In genomic region chr9:21334603-21334968, GRCh38 we compare ENCODE assay signal across 6 cellular contexts. TPM values are rescaled to one million over a fixed set of nuclear protein-coding genes. Genes with fewer than 3 reads are reported as not detected.
DNase-seq lines count a peak whose midpoint lies in the region; ATAC-seq and TF ChIP-seq lines count a peak whose summit lies in the region.

No MANE protein-coding gene starts in this region.

- H3K27me3 Mint-ChIP-seq in activated CD8-positive, alpha-beta memory T cell treated with anti-CD3 and anti-CD28 coated beads, Interleukin-2, amount 10 ng/mL, durations not matched to agents 7 days and 5 days, result peaks cover 4% of the 10 kb centered on the region

- peak overlapping the region; percentile 82 for H3K4me2 ChIP-seq in SK-N-SH

- H3K36me3 Mint-ChIP-seq in activated CD8-positive, alpha-beta memory T cell treated with anti-CD3 and anti-CD28 coated beads, Interleukin-2, amount 10 ng/mL, durations not matched to agents 7 days and 5 days, result peaks cover 28% of the 10 kb centered on the region

- WGBS in SK-N-SH (ENCODE audit: low lambda C conversion rate), result 0% methylated on average over 10 of the region's 10 CpGs

- peak overlapping the region; percentile 88 for H2AFZ ChIP-seq in SK-N-SH (ENCODE audit: low read depth)

- peaks cover 45% of the 10 kb centered on the region for H4K20me1 ChIP-seq in SK-N-SH (ENCODE audit: insufficient read depth)

- peaks cover 56% of the 10 kb centered on the region for H3K79me2 ChIP-seq in SK-N-SH (ENCODE audit: insufficient read depth)

- no peaks in the 10 kb centered on the region for H3F3A ChIP-seq in SK-N-SH (replicated peaks; ENCODE audit: insufficient read depth)

- no peak for TF ChIP-seq EP300 in SK-N-SH (IDR thresholded peaks at IDR 0.05; ENCODE audit: borderline replicate concordance in 1 of 2, low read depth in 1 of 2, low read length in 1 of 2)

- H3K27ac ChIP-seq in SK-N-SH (ENCODE audit: low read depth in 2 of 2, low read length in 1 of 2), result peak overlapping the region; percentile 83 to 90

- H3K9me2 ChIP-seq in SK-N-SH, result no peaks in the 10 kb centered on the region

- H3K27ac Mint-ChIP-seq in activated CD8-positive, alpha-beta memory T cell treated with anti-CD3 and anti-CD28 coated beads, Interleukin-2, amount 10 ng/mL, durations not matched to agents 7 days and 5 days, result peak overlapping the region; percentile 90

- POLR2A ChIA-PET in SK-N-SH (lab: Yijun Ruan, JAX), result interaction anchor here (0.7 to 0.9 kb wide), 2 partner anchors 225 to 467 kb away, joined by 3 read pairs; no protein-coding TSS in a partner anchor

- CTCF ChIA-PET in activated CD8-positive, alpha-beta memory T cell treated with anti-CD3 and anti-CD28 coated beads, Interleukin-2, amount 10 ng/mL, durations not matched to agents 7 days and 5 days (lab: Charles Lee), result interaction anchor here (0.8 to 2.9 kb wide), 10 partner anchors 8 to 767 kb away, joined by 3 to 30 read pairs (median 5); no protein-coding TSS in a partner anchor
- CTCF ChIA-PET in SK-N-SH (lab: Yijun Ruan, JAX), result interaction anchor here (0.7 to 8.2 kb wide), 9 partner anchors 9 to 674 kb away, joined by 3 to 143 read pairs (median 6); partner anchors contain the start of gene CDKN2B

- no peak for DNase-seq in activated CD8-positive, alpha-beta memory T cell treated with anti-CD3 and anti-CD28 coated beads, Interleukin-2, amount 10 ng/mL, durations not matched to agents 7 days and 5 days
- no peak for DNase-seq in activated CD8-positive, alpha-beta memory T cell treated with anti-CD3 and anti-CD28 coated beads, Interleukin-2, amount 50 U/mL, for 4 hours
- DNase-seq in SK-N-SH (no peak), SW 1271 (lab: John Stamatoyannopoulos, UW) (no peak)

- peak; percentile 11 for ATAC-seq in activated CD8-positive, alpha-beta memory T cell treated with anti-CD3 and anti-CD28 coated beads, Interleukin-2, amount 10 ng/mL, durations not matched to agents 7 days and 5 days
- ATAC-seq in HG02840 (IDR thresholded peaks at IDR 0.05; ENCODE audit: low FRiP score, unreplicated experiment), result no peak

- H3K4me1 ChIP-seq in SK-N-SH (ENCODE audit: control insufficient read depth in 1 of 2, insufficient read depth in 2 of 2, low read depth in 1 of 2, low read length in 1 of 2), result peaks cover 7 to 28% of the 10 kb centered on the region in 2 experiments; a peak in 3 of 4 replicates

- H3K4me3 ChIP-seq in SK-N-SH (ENCODE audit: low read depth in 2 of 2, low read length in 1 of 2) (peak overlapping the region; percentile 89 to 96), iPS-18c (ENCODE audit: insufficient read depth, low read depth, low read length) (peak overlapping the region; percentile 76)

- H3K27me3 ChIP-seq in SK-N-SH (ENCODE audit: insufficient read depth), result peaks cover 3% of the 10 kb centered on the region; the same call in 1 of the 2 replicates

- peaks cover 48% of the 10 kb centered on the region for H3K4me1 Mint-ChIP-seq in activated CD8-positive, alpha-beta memory T cell treated with anti-CD3 and anti-CD28 coated beads, Interleukin-2, amount 10 ng/mL, durations not matched to agents 7 days and 5 days

- no peak for TF ChIP-seq CTCF in SK-N-SH (IDR thresholded peaks at IDR 0.05)

- H3K9me3 Mint-ChIP-seq in activated CD8-positive, alpha-beta memory T cell treated with anti-CD3 and anti-CD28 coated beads, Interleukin-2, amount 10 ng/mL, durations not matched to agents 7 days and 5 days (ENCODE audit: low read depth), result no peaks in the 10 kb centered on the region

- H3K36me3 ChIP-seq in SK-N-SH (replicated peaks in 1 of 2; ENCODE audit: control insufficient read depth in 1 of 2, insufficient read depth in 2 of 2, low read length in 1 of 2), result peaks cover 9 to 32% of the 10 kb centered on the region in 2 experiments

- H3K9ac ChIP-seq in SK-N-SH, result peak overlapping the region; percentile 99

- H3K9me3 ChIP-seq in SK-N-SH, result no peaks in the 10 kb centered on the region
- H3K9me3 ChIP-seq in iPS-18c (ENCODE audit: control insufficient read depth, insufficient read depth, low read length), result no peaks in the 10 kb centered on the region

- peak overlapping the region; percentile 96 for H3K4me3 Mint-ChIP-seq in activated CD8-positive, alpha-beta memory T cell treated with anti-CD3 and anti-CD28 coated beads, Interleukin-2, amount 10 ng/mL, durations not matched to agents 7 days and 5 days

- no peak for TF ChIP-seq RAD21 in SK-N-SH (IDR thresholded peaks at IDR 0.05; ENCODE audit: low read length)

TF ChIP-seq in SK-N-SH, 30 proteins besides CTCF, POLR2A, EP300 and RAD21:
- TF ChIP-seq FOSL2 (IDR thresholded peaks at IDR 0.05; ENCODE audit: borderline replicate concordance, low read depth), result no peak
- no peak for TF ChIP-seq GATA2 (CRISPR knock-in tag; IDR thresholded peaks at IDR 0.05)
- TF ChIP-seq FOXM1 (IDR thresholded peaks at IDR 0.05; ENCODE audit: low read depth), result no peak

RNA-seq across cellular contexts. Expression of gene KLHL9, which starts 0.6 kb away (rescaled TPM):
- total RNA-seq in activated CD8-positive, alpha-beta memory T cell treated with anti-CD3 and anti-CD28 coated beads, Interleukin-2, amount 10 ng/mL, durations not matched to agents 7 days and 5 days, result 10 to 100 TPM; 15.4 to 21.2 TPM
- polyA plus RNA-seq in SK-N-SH (2012; rRNA removed), result 6.8 and 8.8 TPM in 2 replicates
- polyA plus RNA-seq in SK-N-SH (2012; cell fraction: cytosol; rRNA removed), result 10.5 and 10.7 TPM in 2 replicates
- polyA plus RNA-seq in SK-N-SH (2012; cell fraction: nucleus; rRNA removed), result 4.6 and 8.5 TPM in 2 replicates

RNA-seq across cellular contexts. Expression of gene IFNA6, which starts 16.1 kb away (rescaled TPM):
- total RNA-seq in activated CD8-positive, alpha-beta memory T cell treated with anti-CD3 and anti-CD28 coated beads, Interleukin-2, amount 10 ng/mL, durations not matched to agents 7 days and 5 days, result not detected
- polyA plus RNA-seq in SK-N-SH (2012; rRNA removed), result not detected in 2 replicates
- polyA plus RNA-seq in SK-N-SH (2012; cell fraction: cytosol; rRNA removed), result not detected in 2 replicates
- not detected in 2 replicates for polyA plus RNA-seq in SK-N-SH (2012; cell fraction: nucleus; rRNA removed)

RNA-seq across cellular contexts. Expression of gene IFNA5, which starts 29.5 kb away (rescaled TPM):
- not detected for total RNA-seq in activated CD8-positive, alpha-beta memory T cell treated with anti-CD3 and anti-CD28 coated beads, Interleukin-2, amount 10 ng/mL, durations not matched to agents 7 days and 5 days
- polyA plus RNA-seq in SK-N-SH (2012; rRNA removed), result not detected in 2 replicates
- polyA plus RNA-seq in SK-N-SH (2012; cell fraction: cytosol; rRNA removed), result not detected in 2 replicates
- polyA plus RNA-seq in SK-N-SH (2012; cell fraction: nucleus; rRNA removed), result 0.07 TPM in 1 of 2 replicates, not detected in the other

RNA-seq across cellular contexts. Expression of gene IFNA13, which starts 33.3 kb away (rescaled TPM):
- not detected for total RNA-seq in activated CD8-positive, alpha-beta memory T cell treated with anti-CD3 and anti-CD28 coated beads, Interleukin-2, amount 10 ng/mL, durations not matched to agents 7 days and 5 days
- not detected in 2 replicates for polyA plus RNA-seq in SK-N-SH (2012; rRNA removed)
- not detected in 2 replicates for polyA plus RNA-seq in SK-N-SH (2012; cell fraction: cytosol; rRNA removed)
- not detected in 2 replicates for polyA plus RNA-seq in SK-N-SH (2012; cell fraction: nucleus; rRNA removed)

RNA-seq across cellular contexts. Expression of gene IFNA2, which starts 50.6 kb away (rescaled TPM):
- total RNA-seq in activated CD8-positive, alpha-beta memory T cell treated with anti-CD3 and anti-CD28 coated beads, Interleukin-2, amount 10 ng/mL, durations not matched to agents 7 days and 5 days, result not detected
- not detected in 2 replicates for polyA plus RNA-seq in SK-N-SH (2012; rRNA removed)
- not detected in 2 replicates for polyA plus RNA-seq in SK-N-SH (2012; cell fraction: cytosol; rRNA removed)
- polyA plus RNA-seq in SK-N-SH (2012; cell fraction: nucleus; rRNA removed), result not detected in 2 replicates
